In the genomic region with DNA sequence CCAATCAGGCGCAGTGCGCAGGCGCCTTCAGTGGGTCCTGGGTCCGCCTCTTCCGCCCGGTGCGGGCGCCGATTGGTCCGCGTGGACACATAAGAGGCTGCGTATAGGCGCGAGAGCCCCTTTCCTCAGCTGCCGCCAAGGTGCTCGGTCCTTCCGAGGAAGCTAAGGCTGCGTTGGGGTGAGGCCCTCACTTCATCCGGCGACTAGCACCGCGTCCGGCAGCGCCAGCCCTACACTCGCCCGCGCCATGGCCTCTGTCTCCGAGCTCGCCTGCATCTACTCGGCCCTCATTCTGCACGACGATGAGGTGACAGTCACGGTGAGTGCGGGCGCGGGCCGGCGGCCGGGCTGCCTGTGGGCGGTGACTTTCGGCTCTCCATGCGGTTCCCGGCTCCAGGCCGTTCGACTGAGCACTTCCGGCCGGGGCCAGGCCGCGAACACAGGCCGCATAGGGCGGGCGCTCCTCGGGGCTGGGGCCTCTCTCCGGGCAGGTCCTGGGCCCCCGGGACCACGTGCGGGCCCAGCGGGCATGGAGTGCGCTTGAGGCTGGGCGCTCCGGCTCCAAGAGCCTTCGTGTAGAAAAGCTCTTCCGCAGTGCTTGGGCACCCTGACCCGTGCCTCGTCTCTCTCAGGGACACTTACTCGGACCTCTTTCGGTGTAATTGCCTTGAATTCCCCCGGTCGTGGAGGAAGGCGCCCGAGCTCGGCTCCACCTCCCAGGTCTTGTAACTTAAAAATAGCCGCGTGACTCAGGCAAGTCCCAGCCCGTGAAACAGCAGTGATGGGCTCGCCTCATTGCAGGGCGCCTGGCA, we compare ENCODE assay signal across 1 cellular context.
TF ChIP-seq lines count a peak whose summit lies in the region.

A gene (plus strand): TSS at position 117 of the 812 bp plus-strand sequence. CDS start 131 bp downstream, at position 248.

TF ChIP-seq in K562, 482 proteins besides CTCF, POLR2A, EP300 and RAD21 (continued from another document and continues in another):
- TF ChIP-seq EGR1 (conservative IDR thresholded peaks at IDR 0.05) (0 out of 2 replicates have a peak, but pooled peaks have one; percentile 25), ZNF3 (CRISPR knock-in tag; IDR thresholded peaks at IDR 0.05) (no peak), ZNF140 (CRISPR knock-in tag; IDR thresholded peaks at IDR 0.05) (no peak), TCFL5 (CRISPR knock-in tag; conservative IDR thresholded peaks at IDR 0.05) (no peak), E2F3 (CRISPR knock-in tag; IDR thresholded peaks at IDR 0.05) (no peak), L3MBTL2 (IDR thresholded peaks at IDR 0.05) (peak; percentile 51), ZNF146 (CRISPR knock-in tag; IDR thresholded peaks at IDR 0.05; ENCODE audit: unreplicated experiment) (no peak), ZNF121 (CRISPR knock-in tag; conservative IDR thresholded peaks at IDR 0.05) (no peak), GATAD2B (IDR thresholded peaks at IDR 0.05; ENCODE audit: borderline replicate concordance) (no peak), ATF1 (CRISPR knock-in tag; IDR thresholded peaks at IDR 0.05) (0 out of 2 replicates have a peak, but pooled peaks have one; percentile 6), ATF1 (tag; IDR thresholded peaks at IDR 0.05) (peak; percentile 63; the same call in 1 of the 2 replicates), BACH1 (tag; IDR thresholded peaks at IDR 0.05) (no peak), GTF2F1 (IDR thresholded peaks at IDR 0.05; ENCODE audit: low read depth, low read length) (peak; percentile 99), HMGN3 (IDR thresholded peaks at IDR 0.05; ENCODE audit: borderline replicate concordance, extremely low read depth, insufficient read length, low read depth, low read length) (peak; percentile 22), PYGO2 (tag; IDR thresholded peaks at IDR 0.05) (no peak), NFIX (CRISPR knock-in tag; IDR thresholded peaks at IDR 0.05; ENCODE audit: low read depth) (no peak), ZFP1 (CRISPR knock-in tag; IDR thresholded peaks at IDR 0.05) (no peak), MXI1 (IDR thresholded peaks at IDR 0.05; ENCODE audit: low read depth, low read length) (0 out of 2 replicates have a peak, but pooled peaks have one; percentile 44), TEAD2 (tag; IDR thresholded peaks at IDR 0.05) (no peak), FOSL1 (tag; conservative IDR thresholded peaks at IDR 0.05) (no peak; the same call in none of the 2 replicates), ILF3 (IDR thresholded peaks at IDR 0.05; ENCODE audit: borderline replicate concordance) (no peak; the same call in 1 of the 2 replicates), EZH2 (IDR thresholded peaks at IDR 0.05; ENCODE audit: borderline replicate concordance, low read depth, low read length) (no peak), KAT8 (IDR thresholded peaks at IDR 0.05; ENCODE audit: low read depth) (no peak), DACH1 (IDR thresholded peaks at IDR 0.05; ENCODE audit: partially characterized antibody) (no peak), ZNF354B (CRISPR knock-in tag; IDR thresholded peaks at IDR 0.05) (no peak), CAMTA2 (CRISPR knock-in tag; conservative IDR thresholded peaks at IDR 0.05) (no peak), ZSCAN29 (IDR thresholded peaks at IDR 0.05) (no peak), TAF1 (IDR thresholded peaks at IDR 0.05; ENCODE audit: control insufficient read depth, extremely low read depth, insufficient read depth, low read length, severe bottlenecking) (peak; percentile 100), ZKSCAN3 (CRISPR knock-in tag; IDR thresholded peaks at IDR 0.05) (no peak), STAG1 (CRISPR knock-in tag; IDR thresholded peaks at IDR 0.05; ENCODE audit: borderline replicate concordance) (no peak), CBX3 (IDR thresholded peaks at IDR 0.05; ENCODE audit: borderline replicate concordance in 1 of 2, low read length in 2 of 2) (no peak; a peak in 1 of 3 replicates), ZNF324 (CRISPR knock-in tag; IDR thresholded peaks at IDR 0.05) (no peak)
- TF ChIP-seq, protein P1, sequence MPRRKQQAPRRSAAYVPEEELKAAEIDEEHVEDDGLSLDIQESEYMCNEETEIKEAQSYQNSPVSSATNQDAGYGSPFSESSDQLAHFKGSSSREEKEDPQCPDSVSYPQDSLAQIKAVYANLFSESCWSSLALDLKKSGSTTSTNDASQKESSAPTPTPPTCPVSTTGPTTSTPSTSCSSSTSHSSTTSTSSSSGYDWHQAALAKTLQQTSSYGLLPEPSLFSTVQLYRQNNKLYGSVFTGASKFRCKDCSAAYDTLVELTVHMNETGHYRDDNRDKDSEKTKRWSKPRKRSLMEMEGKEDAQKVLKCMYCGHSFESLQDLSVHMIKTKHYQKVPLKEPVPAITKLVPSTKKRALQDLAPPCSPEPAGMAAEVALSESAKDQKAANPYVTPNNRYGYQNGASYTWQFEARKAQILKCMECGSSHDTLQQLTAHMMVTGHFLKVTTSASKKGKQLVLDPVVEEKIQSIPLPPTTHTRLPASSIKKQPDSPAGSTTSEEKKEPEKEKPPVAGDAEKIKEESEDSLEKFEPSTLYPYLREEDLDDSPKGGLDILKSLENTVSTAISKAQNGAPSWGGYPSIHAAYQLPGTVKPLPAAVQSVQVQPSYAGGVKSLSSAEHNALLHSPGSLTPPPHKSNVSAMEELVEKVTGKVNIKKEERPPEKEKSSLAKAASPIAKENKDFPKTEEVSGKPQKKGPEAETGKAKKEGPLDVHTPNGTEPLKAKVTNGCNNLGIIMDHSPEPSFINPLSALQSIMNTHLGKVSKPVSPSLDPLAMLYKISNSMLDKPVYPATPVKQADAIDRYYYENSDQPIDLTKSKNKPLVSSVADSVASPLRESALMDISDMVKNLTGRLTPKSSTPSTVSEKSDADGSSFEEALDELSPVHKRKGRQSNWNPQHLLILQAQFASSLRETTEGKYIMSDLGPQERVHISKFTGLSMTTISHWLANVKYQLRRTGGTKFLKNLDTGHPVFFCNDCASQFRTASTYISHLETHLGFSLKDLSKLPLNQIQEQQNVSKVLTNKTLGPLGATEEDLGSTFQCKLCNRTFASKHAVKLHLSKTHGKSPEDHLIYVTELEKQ (CRISPR knock-in tag; IDR thresholded peaks at IDR 0.05) = no peak
- TF ChIP-seq, protein P2, sequence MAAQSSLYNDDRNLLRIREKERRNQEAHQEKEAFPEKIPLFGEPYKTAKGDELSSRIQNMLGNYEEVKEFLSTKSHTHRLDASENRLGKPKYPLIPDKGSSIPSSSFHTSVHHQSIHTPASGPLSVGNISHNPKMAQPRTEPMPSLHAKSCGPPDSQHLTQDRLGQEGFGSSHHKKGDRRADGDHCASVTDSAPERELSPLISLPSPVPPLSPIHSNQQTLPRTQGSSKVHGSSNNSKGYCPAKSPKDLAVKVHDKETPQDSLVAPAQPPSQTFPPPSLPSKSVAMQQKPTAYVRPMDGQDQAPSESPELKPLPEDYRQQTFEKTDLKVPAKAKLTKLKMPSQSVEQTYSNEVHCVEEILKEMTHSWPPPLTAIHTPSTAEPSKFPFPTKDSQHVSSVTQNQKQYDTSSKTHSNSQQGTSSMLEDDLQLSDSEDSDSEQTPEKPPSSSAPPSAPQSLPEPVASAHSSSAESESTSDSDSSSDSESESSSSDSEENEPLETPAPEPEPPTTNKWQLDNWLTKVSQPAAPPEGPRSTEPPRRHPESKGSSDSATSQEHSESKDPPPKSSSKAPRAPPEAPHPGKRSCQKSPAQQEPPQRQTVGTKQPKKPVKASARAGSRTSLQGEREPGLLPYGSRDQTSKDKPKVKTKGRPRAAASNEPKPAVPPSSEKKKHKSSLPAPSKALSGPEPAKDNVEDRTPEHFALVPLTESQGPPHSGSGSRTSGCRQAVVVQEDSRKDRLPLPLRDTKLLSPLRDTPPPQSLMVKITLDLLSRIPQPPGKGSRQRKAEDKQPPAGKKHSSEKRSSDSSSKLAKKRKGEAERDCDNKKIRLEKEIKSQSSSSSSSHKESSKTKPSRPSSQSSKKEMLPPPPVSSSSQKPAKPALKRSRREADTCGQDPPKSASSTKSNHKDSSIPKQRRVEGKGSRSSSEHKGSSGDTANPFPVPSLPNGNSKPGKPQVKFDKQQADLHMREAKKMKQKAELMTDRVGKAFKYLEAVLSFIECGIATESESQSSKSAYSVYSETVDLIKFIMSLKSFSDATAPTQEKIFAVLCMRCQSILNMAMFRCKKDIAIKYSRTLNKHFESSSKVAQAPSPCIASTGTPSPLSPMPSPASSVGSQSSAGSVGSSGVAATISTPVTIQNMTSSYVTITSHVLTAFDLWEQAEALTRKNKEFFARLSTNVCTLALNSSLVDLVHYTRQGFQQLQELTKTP (IDR thresholded peaks at IDR 0.05; ENCODE audit: low read depth in 1 of 2, partially characterized antibody in 2 of 2) = no peak
- TF ChIP-seq, protein P3, sequence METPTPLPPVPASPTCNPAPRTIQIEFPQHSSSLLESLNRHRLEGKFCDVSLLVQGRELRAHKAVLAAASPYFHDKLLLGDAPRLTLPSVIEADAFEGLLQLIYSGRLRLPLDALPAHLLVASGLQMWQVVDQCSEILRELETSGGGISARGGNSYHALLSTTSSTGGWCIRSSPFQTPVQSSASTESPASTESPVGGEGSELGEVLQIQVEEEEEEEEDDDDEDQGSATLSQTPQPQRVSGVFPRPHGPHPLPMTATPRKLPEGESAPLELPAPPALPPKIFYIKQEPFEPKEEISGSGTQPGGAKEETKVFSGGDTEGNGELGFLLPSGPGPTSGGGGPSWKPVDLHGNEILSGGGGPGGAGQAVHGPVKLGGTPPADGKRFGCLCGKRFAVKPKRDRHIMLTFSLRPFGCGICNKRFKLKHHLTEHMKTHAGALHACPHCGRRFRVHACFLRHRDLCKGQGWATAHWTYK (CRISPR knock-in tag; IDR thresholded peaks at IDR 0.05) = peak; percentile 48; the same call in 1 of the 2 replicates
- TF ChIP-seq, protein P4, sequence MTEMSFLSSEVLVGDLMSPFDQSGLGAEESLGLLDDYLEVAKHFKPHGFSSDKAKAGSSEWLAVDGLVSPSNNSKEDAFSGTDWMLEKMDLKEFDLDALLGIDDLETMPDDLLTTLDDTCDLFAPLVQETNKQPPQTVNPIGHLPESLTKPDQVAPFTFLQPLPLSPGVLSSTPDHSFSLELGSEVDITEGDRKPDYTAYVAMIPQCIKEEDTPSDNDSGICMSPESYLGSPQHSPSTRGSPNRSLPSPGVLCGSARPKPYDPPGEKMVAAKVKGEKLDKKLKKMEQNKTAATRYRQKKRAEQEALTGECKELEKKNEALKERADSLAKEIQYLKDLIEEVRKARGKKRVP (CRISPR knock-in tag; IDR thresholded peaks at IDR 0.05) = no peak
- TF ChIP-seq, protein P5, sequence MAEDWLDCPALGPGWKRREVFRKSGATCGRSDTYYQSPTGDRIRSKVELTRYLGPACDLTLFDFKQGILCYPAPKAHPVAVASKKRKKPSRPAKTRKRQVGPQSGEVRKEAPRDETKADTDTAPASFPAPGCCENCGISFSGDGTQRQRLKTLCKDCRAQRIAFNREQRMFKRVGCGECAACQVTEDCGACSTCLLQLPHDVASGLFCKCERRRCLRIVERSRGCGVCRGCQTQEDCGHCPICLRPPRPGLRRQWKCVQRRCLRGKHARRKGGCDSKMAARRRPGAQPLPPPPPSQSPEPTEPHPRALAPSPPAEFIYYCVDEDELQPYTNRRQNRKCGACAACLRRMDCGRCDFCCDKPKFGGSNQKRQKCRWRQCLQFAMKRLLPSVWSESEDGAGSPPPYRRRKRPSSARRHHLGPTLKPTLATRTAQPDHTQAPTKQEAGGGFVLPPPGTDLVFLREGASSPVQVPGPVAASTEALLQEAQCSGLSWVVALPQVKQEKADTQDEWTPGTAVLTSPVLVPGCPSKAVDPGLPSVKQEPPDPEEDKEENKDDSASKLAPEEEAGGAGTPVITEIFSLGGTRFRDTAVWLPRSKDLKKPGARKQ (CRISPR knock-in tag; IDR thresholded peaks at IDR 0.05) = no peak
- TF ChIP-seq, protein P6, sequence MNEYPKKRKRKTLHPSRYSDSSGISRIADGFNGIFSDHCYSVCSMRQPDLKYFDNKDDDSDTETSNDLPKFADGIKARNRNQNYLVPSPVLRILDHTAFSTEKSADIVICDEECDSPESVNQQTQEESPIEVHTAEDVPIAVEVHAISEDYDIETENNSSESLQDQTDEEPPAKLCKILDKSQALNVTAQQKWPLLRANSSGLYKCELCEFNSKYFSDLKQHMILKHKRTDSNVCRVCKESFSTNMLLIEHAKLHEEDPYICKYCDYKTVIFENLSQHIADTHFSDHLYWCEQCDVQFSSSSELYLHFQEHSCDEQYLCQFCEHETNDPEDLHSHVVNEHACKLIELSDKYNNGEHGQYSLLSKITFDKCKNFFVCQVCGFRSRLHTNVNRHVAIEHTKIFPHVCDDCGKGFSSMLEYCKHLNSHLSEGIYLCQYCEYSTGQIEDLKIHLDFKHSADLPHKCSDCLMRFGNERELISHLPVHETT (CRISPR knock-in tag; conservative IDR thresholded peaks at IDR 0.05 in 1 of 2, IDR thresholded peaks at IDR 0.05 in 1 of 2) = 0 out of 4 replicates have a peak, but pooled peaks of 1 of the 2 experiments have one; percentile 23
- TF ChIP-seq, protein P7, sequence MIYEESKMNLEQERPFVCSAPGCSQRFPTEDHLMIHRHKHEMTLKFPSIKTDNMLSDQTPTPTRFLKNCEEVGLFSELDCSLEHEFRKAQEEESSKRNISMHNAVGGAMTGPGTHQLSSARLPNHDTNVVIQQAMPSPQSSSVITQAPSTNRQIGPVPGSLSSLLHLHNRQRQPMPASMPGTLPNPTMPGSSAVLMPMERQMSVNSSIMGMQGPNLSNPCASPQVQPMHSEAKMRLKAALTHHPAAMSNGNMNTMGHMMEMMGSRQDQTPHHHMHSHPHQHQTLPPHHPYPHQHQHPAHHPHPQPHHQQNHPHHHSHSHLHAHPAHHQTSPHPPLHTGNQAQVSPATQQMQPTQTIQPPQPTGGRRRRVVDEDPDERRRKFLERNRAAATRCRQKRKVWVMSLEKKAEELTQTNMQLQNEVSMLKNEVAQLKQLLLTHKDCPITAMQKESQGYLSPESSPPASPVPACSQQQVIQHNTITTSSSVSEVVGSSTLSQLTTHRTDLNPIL (CRISPR knock-in tag; IDR thresholded peaks at IDR 0.05) = no peak
- TF ChIP-seq, protein P8, sequence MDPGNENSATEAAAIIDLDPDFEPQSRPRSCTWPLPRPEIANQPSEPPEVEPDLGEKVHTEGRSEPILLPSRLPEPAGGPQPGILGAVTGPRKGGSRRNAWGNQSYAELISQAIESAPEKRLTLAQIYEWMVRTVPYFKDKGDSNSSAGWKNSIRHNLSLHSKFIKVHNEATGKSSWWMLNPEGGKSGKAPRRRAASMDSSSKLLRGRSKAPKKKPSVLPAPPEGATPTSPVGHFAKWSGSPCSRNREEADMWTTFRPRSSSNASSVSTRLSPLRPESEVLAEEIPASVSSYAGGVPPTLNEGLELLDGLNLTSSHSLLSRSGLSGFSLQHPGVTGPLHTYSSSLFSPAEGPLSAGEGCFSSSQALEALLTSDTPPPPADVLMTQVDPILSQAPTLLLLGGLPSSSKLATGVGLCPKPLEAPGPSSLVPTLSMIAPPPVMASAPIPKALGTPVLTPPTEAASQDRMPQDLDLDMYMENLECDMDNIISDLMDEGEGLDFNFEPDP (CRISPR knock-in tag; IDR thresholded peaks at IDR 0.05) = 0 out of 2 replicates have a peak, but pooled peaks have one; percentile 3
- TF ChIP-seq, protein P9, sequence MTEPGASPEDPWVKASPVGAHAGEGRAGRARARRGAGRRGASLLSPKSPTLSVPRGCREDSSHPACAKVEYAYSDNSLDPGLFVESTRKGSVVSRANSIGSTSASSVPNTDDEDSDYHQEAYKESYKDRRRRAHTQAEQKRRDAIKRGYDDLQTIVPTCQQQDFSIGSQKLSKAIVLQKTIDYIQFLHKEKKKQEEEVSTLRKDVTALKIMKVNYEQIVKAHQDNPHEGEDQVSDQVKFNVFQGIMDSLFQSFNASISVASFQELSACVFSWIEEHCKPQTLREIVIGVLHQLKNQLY (CRISPR knock-in tag; conservative IDR thresholded peaks at IDR 0.05) = peak in 1 of 2 experiments; percentile 81; a peak in 1 of 4 replicates
